ENCODE assay signal across 8 cellular contexts in genomic region chr9:126965541-126966428, GRCh38. TPM values are rescaled to one million over a fixed set of nuclear protein-coding genes. Genes with fewer than 3 reads are reported as not detected.
A peak's percentile ranks its signal among the peaks of the same experiment; 100 is the strongest.
DNase-seq lines count a peak whose midpoint lies in the region; ATAC-seq and TF ChIP-seq lines count a peak whose summit lies in the region.

No MANE protein-coding gene starts in this region.

- ATAC-seq in T-helper 17 cell (peak; percentile 74), HG02642 (IDR thresholded peaks at IDR 0.05; ENCODE audit: poor library complexity, unreplicated experiment) (no peak)

- H3K27me3 Mint-ChIP-seq in T-helper 17 cell (no peaks in the 10 kb centered on the region), MCF 10A (ENCODE audit: insufficient read depth, unreplicated experiment) (no peaks in the 10 kb centered on the region)

- no peaks in the 10 kb centered on the region for H3K9me3 Mint-ChIP-seq in MCF 10A (ENCODE audit: unreplicated experiment)

- BruUV-seq in MCF 10A (replicated peaks; lab: Mats Ljungman, UMichigan) = no TSS peak

- intact Hi-C loops in MCF 10A (cut with micrococcal nuclease) = loop anchor here (1.0 kb wide), 2 partner anchors 25 to 234 kb away; no protein-coding TSS in a partner anchor

- CTCF ChIA-PET in MCF 10A (lab: Yijun Ruan, JAX) = interaction anchor here (0.6 to 4.8 kb wide), 31 partner anchors 8 to 908 kb away, joined by 3 to 107 read pairs (median 4); no protein-coding TSS in a partner anchor

- no peaks in the 10 kb centered on the region for H3K9me3 ChIP-seq in T-helper 17 cell (ENCODE audit: control insufficient read depth, low read length, poor library complexity, severe bottlenecking)

- H3K27ac Mint-ChIP-seq in T-helper 17 cell = no peak overlapping the region
- H3K27ac Mint-ChIP-seq in MCF 10A (ENCODE audit: low read depth, unreplicated experiment) = no peak overlapping the region

- peaks cover 19% of the 10 kb centered on the region for H3K4me1 Mint-ChIP-seq in T-helper 17 cell
- H3K4me1 Mint-ChIP-seq in MCF 10A (ENCODE audit: insufficient read depth, unreplicated experiment) = peaks cover 7% of the 10 kb centered on the region

- POLR2A ChIA-PET in MCF 10A (lab: Yijun Ruan, JAX) = interaction anchor here (1.2 kb wide), 1 partner anchor 422 kb away, joined by 4 read pairs; no protein-coding TSS in a partner anchor

- H3K4me3 Mint-ChIP-seq in T-helper 17 cell = no peak overlapping the region
- no peak overlapping the region for H3K4me3 Mint-ChIP-seq in MCF 10A (ENCODE audit: unreplicated experiment)

- peaks cover 3% of the 10 kb centered on the region for H3K36me3 Mint-ChIP-seq in T-helper 17 cell (ENCODE audit: low read depth)
- H3K36me3 Mint-ChIP-seq in MCF 10A (ENCODE audit: insufficient read depth, unreplicated experiment) = no peaks in the 10 kb centered on the region

- peak; percentile 78 for DNase-seq in ELF-1 (ENCODE audit: low read depth, low spot score)
- peak; percentile 35 for DNase-seq in LoVo (ENCODE audit: low spot score)
- DNase-seq in T-helper 17 cell = peak in 1 of 3 donors; percentile 17
- peak; percentile 63 for DNase-seq in MCF 10A (ENCODE audit: unreplicated experiment)
- DNase-seq in iris pigment epithelial cell (ENCODE audit: low read depth) = peak; percentile 54
- DNase-seq in stimulated activated CD4-positive, alpha-beta T cell treated with anti-CD3 and anti-CD28 coated beads, Interleukin-4, amount 100 ng/mL, for 48 hours (ENCODE audit: low read depth in 2 of 2) = peak; percentile 26 to 27
- no peak for DNase-seq in cortex of kidney (lab: John Stamatoyannopoulos, UW)

- peak; percentile 82 for TF ChIP-seq CTCF in MCF 10A (IDR thresholded peaks at IDR 0.05; ENCODE audit: unreplicated experiment)

RNA-seq across cellular contexts. Expression of gene RALGPS1, which starts 51.2 kb away (rescaled TPM):
- total RNA-seq in T-helper 17 cell = 10 to 100 TPM in 1 of 2 donors, 1 to 10 TPM in 1; 9.3 to 12.6 TPM
- total RNA-seq in MCF 10A (2022) = 2.4 and 3.3 TPM in 2 replicates
